Comparison of ENCODE assay signal across 17 cellular contexts in genomic region chr1:12358499-12358898, GRCh38.
"Had no signal": no experiment of that assay in that cellular context is flagged by ENCODE, and none has a peak within 500 bp of the region (broad histone marks: within the 10 kb centered on the region; RNA-seq: fewer than 3 reads in every experiment).

No MANE protein-coding gene starts in this region.

- H3K4me1 ChIP-seq: upper lobe of right lung had no signal

- DNase-seq: erythroblast; foreskin melanocyte; head of caudate nucleus; kidney; left cardiac atrium; left ventricle myocardium superior; mesendoderm; naive thymus-derived CD4-positive, alpha-beta T cell; posterior cingulate gyrus; small intestine; stimulated activated CD4-positive, alpha-beta T cell treated with anti-CD3 and anti-CD28 coated beads, Interleukin-12 subunit alpha, Interleukin-12 subunit beta, amount 100 ng/mL, for 4 hours; stimulated activated naive CD4-positive, alpha-beta T cell treated with Interleukin-2 at 50 U/mL for 16 hours; thyroid gland; upper lobe of right lung had no signal

- H3K79me2 ChIP-seq: hepatocyte had no signal

- H3K9me3 Mint-ChIP-seq: dendritic cell treated with granulocyte-macrophage colony-stimulating factor and Interleukin-4, amounts not matched to agents 40 ng/mL and 50 ng/mL, for 4 days; naive thymus-derived CD4-positive, alpha-beta T cell had no signal

- H3K4me3 Mint-ChIP-seq: dendritic cell treated with granulocyte-macrophage colony-stimulating factor and Interleukin-4, amounts not matched to agents 40 ng/mL and 50 ng/mL, for 4 days; naive thymus-derived CD4-positive, alpha-beta T cell had no signal

- H2AFZ ChIP-seq: hepatocyte had no signal

- H3K9me3 ChIP-seq: right atrium auricular region, thyroid gland, upper lobe of right lung had no signal

- H3K27ac ChIP-seq: hepatocyte, right atrium auricular region, thyroid gland, upper lobe of right lung had no signal

- H3K4me2 ChIP-seq: hepatocyte had no signal

- H3K27me3 Mint-ChIP-seq: dendritic cell treated with granulocyte-macrophage colony-stimulating factor and Interleukin-4, amounts not matched to agents 40 ng/mL and 50 ng/mL, for 4 days; naive thymus-derived CD4-positive, alpha-beta T cell had no signal

- H3K4me3 ChIP-seq: hepatocyte, right atrium auricular region, thyroid gland, upper lobe of right lung had no signal

- H3K27me3 ChIP-seq: hepatocyte, right atrium auricular region, thyroid gland, upper lobe of right lung had no signal

- H3K27ac Mint-ChIP-seq: dendritic cell treated with granulocyte-macrophage colony-stimulating factor and Interleukin-4, amounts not matched to agents 40 ng/mL and 50 ng/mL, for 4 days had no signal

- ATAC-seq: left cardiac atrium; left ventricle myocardium superior; naive thymus-derived CD4-positive, alpha-beta T cell; upper lobe of right lung had no signal
